Comparison of ENCODE assay signal across 9 cellular contexts in the genomic region with DNA sequence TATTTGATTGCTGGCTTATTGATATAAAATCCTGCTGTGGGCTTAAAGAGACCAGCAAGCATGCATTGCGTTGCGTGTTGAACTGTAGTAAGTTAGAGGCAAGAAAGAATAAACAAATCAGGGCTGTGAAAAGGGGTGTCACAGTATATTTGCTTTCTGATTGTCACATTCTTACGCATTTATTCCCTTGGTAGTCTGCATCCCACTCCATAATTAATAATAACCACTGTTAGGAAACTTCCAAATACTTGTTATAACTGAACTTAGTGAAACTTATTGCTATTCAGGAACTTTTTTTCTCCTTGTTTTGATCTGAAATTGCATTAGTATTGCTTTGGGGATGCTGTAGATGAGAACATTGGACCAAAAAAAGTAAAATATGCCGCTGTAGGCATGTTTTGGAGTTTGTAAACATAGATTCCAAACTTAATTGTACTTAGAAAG. TPM values are rescaled to one million over a fixed set of nuclear protein-coding genes. Genes with fewer than 3 reads are reported as not detected.
A peak's percentile ranks its signal among the peaks of the same experiment; 100 is the strongest.
DNase-seq lines count a peak whose midpoint lies in the region; ATAC-seq, FAIRE-seq and TF ChIP-seq lines count a peak whose summit lies in the region.
"Had no signal": no experiment of that assay in that cellular context is flagged by ENCODE, and none has a peak within 500 bp of the region (broad histone marks: within the 10 kb centered on the region; RNA-seq: fewer than 3 reads in every experiment).

No MANE protein-coding gene starts in this region.

- intact Hi-C loops in body of pancreas (cut with DNase I) = no loop called here
- intact Hi-C loops in right lobe of liver (cut with DNase I) = no loop called here

- DNase-seq in body of pancreas (no peak), right lobe of liver (no peak), NCI-H1092 treated with DMSO at 0.1 percent for 48 hours (lab: John Stamatoyannopoulos, UW) (no peak), H54 (ENCODE audit: insufficient read length, low spot score) (no peak), cortex of kidney (lab: John Stamatoyannopoulos, UW) (no peak)
- no peak for DNase-seq in activated CD4-positive, CD25-positive, alpha-beta regulatory T cell treated with anti-CD3 and anti-CD28 coated beads, Interleukin-2, amount 50 U/mL, for 72 hours

- 25 to 27% methylated on average over 4 of the region's 4 CpGs for WGBS in body of pancreas, 2 donors
- WGBS in right lobe of liver (ENCODE audit: insufficient coverage, low coverage, low lambda C conversion rate, missing lambda C conversion rate) = 48% methylated on average over 4 of the region's 4 CpGs

- peak overlapping the region; percentile 96 for H3K27ac ChIP-seq in HUES48 (ENCODE audit: low read depth, low read length)
- H3K27ac ChIP-seq in body of pancreas = peak overlapping the region in 3 of 4 donors; percentile 73 to 86 (median 86)
- no peak overlapping the region for H3K27ac ChIP-seq in right lobe of liver
- H3K27ac ChIP-seq in skeletal muscle tissue (ENCODE audit: low read depth, low read length) = no peak overlapping the region

- H3K4me3 ChIP-seq in HUES48 (ENCODE audit: low read depth, low read length) (peak overlapping the region; percentile 80), body of pancreas (peak overlapping the region; percentile 24 to 46), right lobe of liver (peak overlapping the region in 2 of 3 donors; percentile 49 to 59), skeletal muscle tissue (ENCODE audit: low read length in 3 of 3) (peak overlapping the region; percentile 80 to 90 (median 81))

- no peak for FAIRE-seq in H54 (lab: Jason Lieb, UNC)
- FAIRE-seq: TTC549 had no signal

- TF ChIP-seq CTCF in body of pancreas (IDR thresholded peaks at IDR 0.05) = no peak
- no peak for TF ChIP-seq CTCF in right lobe of liver (IDR thresholded peaks at IDR 0.05)

- peak overlapping the region; percentile 60 for H3K9ac ChIP-seq in HUES48 (ENCODE audit: low read depth, low read length)
- H3K9ac ChIP-seq in skeletal muscle tissue (ENCODE audit: low read depth in 1 of 3, low read length in 3 of 3) = peak overlapping the region; percentile 30 to 80 (median 57)

- no peaks in the 10 kb centered on the region for H3K27me3 ChIP-seq in HUES48 (ENCODE audit: control insufficient read depth, insufficient read depth, low read length)
- H3K27me3 ChIP-seq in body of pancreas = no peaks in the 10 kb centered on the region
- H3K27me3 ChIP-seq in right lobe of liver = peaks cover 0 to 4% of the 10 kb centered on the region in 2 donors
- H3K27me3 ChIP-seq in skeletal muscle tissue (ENCODE audit: control insufficient read depth in 3 of 3, insufficient read depth in 3 of 3, low read length in 3 of 3) = no peaks in the 10 kb centered on the region

- ATAC-seq in body of pancreas = no peak
- ATAC-seq in right lobe of liver = no peak

- no peaks in the 10 kb centered on the region for H3K9me3 ChIP-seq in HUES48 (ENCODE audit: control insufficient read depth, insufficient read depth, low read length)
- H3K9me3 ChIP-seq in body of pancreas = no peaks in the 10 kb centered on the region
- H3K9me3 ChIP-seq in right lobe of liver = no peaks in the 10 kb centered on the region
- H3K9me3 ChIP-seq in skeletal muscle tissue (ENCODE audit: control insufficient read depth in 3 of 3, low read length in 3 of 3) = no peaks in the 10 kb centered on the region

- H3K36me3 ChIP-seq in HUES48 (ENCODE audit: control insufficient read depth, insufficient read depth, low read length) = no peaks in the 10 kb centered on the region
- H3K36me3 ChIP-seq in body of pancreas (replicated peaks in 1 of 2; ENCODE audit: insufficient read depth in 1 of 2, low read depth in 2 of 2) = no peaks in the 10 kb centered on the region
- H3K36me3 ChIP-seq in right lobe of liver = no peaks in the 10 kb centered on the region
- H3K36me3 ChIP-seq in skeletal muscle tissue (ENCODE audit: control insufficient read depth in 3 of 3, insufficient read depth in 3 of 3, low read length in 3 of 3) = no peaks in the 10 kb centered on the region

- TF ChIP-seq POLR2A in body of pancreas (IDR thresholded peaks at IDR 0.05) (no peak), right lobe of liver (IDR thresholded peaks at IDR 0.05) (no peak), H54 (IDR thresholded peaks at IDR 0.05; ENCODE audit: low read depth, low read length) (no peak)

- peaks cover 66% of the 10 kb centered on the region for H3K4me1 ChIP-seq in HUES48 (ENCODE audit: control insufficient read depth, insufficient read depth, low read length)
- H3K4me1 ChIP-seq in body of pancreas = peaks cover 17% of the 10 kb centered on the region
- H3K4me1 ChIP-seq in right lobe of liver = no peaks in the 10 kb centered on the region
- H3K4me1 ChIP-seq in skeletal muscle tissue (ENCODE audit: control insufficient read depth in 3 of 3, insufficient read depth in 3 of 3, low read length in 3 of 3) = peaks cover 2 to 11% (median 6%) of the 10 kb centered on the region in 3 donors

RNA-seq across cellular contexts. Expression of gene PPP1R9A, which starts 1.7 kb away (rescaled TPM):
- total RNA-seq in body of pancreas = 10 to 100 TPM; 16.1 to 44.2 TPM
- 1 to 10 TPM in 2 of 6 experiments, under 1 TPM in 4; 0.49 to 2.0 (median 0.81) TPM for total RNA-seq in right lobe of liver
- total RNA-seq in skeletal muscle tissue = 42.3 TPM

Comparison
In these comparisons a context has a peak if more than half of its experiments do, and no peak if none do; other contexts are left out.
1. H3K27ac ChIP-seq: peak in HUES48 (single experiment) and body of pancreas (3 of 4); none in right lobe of liver (0 of 3) and skeletal muscle tissue (single experiment).
2. RNA of gene PPP1R9A, which starts 1.7 kb away (total RNA-seq): 16.1 to 44.2 TPM in body of pancreas and 42.3 TPM in skeletal muscle tissue (single experiment); 0.49 to 2.0 TPM in right lobe of liver; every median in the first group is over 4 times any median in the second.
3. Peak in every context shown above with its lines, with median percentiles within 50 percentile points of each other: H3K4me3 ChIP-seq.